In the genomic region with DNA sequence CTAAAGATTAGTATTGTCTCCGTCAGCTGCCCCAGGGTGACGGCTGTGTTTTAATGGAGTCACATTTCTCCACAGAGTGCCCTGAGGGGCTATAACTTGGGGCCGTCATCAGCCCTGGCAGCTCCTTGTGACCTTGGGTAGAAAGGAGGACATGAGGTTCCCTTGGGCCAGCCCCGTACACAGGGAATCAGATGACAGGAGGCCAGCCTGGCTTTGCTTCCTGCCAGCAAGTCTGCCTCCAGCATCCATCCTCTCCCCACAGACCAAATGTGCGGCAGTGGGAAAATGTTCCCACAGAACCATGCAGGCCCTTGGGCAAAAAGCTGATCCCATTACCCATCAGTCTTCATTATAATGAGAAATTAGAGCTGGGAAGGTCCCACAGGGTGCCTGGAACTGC, we compare ENCODE assay signal across 14 cellular contexts.
DNase-seq lines count a peak whose midpoint lies in the region; TF ChIP-seq lines count a peak whose summit lies in the region.
"Had no signal": no experiment of that assay in that cellular context is flagged by ENCODE, and none has a peak within 500 bp of the region (broad histone marks: within the 10 kb centered on the region; RNA-seq: fewer than 3 reads in every experiment).

No MANE protein-coding gene starts in this region.

- POLR2A ChIA-PET in activated CD4-positive, alpha-beta memory T cell treated with anti-CD3 and anti-CD28 coated beads, Interleukin-2, amount 10 ng/mL, durations not matched to agents 7 days and 5 days (lab: Charles Lee), result no interaction called here

- H3K36me3 Mint-ChIP-seq in nephron progenitor cell (ENCODE audit: low read depth), result no peaks in the 10 kb centered on the region
- H3K36me3 Mint-ChIP-seq in immature natural killer cell, result no peaks in the 10 kb centered on the region
- no peaks in the 10 kb centered on the region for H3K36me3 Mint-ChIP-seq in activated CD4-positive, alpha-beta memory T cell treated with anti-CD3 and anti-CD28 coated beads, Interleukin-2, amount 10 ng/mL, durations not matched to agents 7 days and 5 days (ENCODE audit: low read depth)

- in situ Hi-C loops in G401 (cut with HindIII; ENCODE audit: low sequenced_read_pairs), result no loop called here

- H3K4me1 Mint-ChIP-seq in nephron progenitor cell (peaks cover 27% of the 10 kb centered on the region), immature natural killer cell (no peaks in the 10 kb centered on the region)
- H3K4me1 Mint-ChIP-seq in activated CD4-positive, alpha-beta memory T cell treated with anti-CD3 and anti-CD28 coated beads, Interleukin-2, amount 10 ng/mL, durations not matched to agents 7 days and 5 days, result no peaks in the 10 kb centered on the region

- H3K27ac Mint-ChIP-seq in nephron progenitor cell (peak overlapping the region; percentile 82), immature natural killer cell (no peak overlapping the region)
- no peak overlapping the region for H3K27ac Mint-ChIP-seq in activated CD4-positive, alpha-beta memory T cell treated with anti-CD3 and anti-CD28 coated beads, Interleukin-2, amount 10 ng/mL, durations not matched to agents 7 days and 5 days
- H3K27ac Mint-ChIP-seq: CD4-positive, alpha-beta T cell had no signal

- H3K27me3 Mint-ChIP-seq in nephron progenitor cell (ENCODE audit: low read depth, poor library complexity) (peaks cover 7% of the 10 kb centered on the region), immature natural killer cell (ENCODE audit: low read depth in 3 of 3) (peaks cover 0 to 2% (median 0%) of the 10 kb centered on the region in 3 donors)
- H3K27me3 Mint-ChIP-seq in activated CD4-positive, alpha-beta memory T cell treated with anti-CD3 and anti-CD28 coated beads, Interleukin-2, amount 10 ng/mL, durations not matched to agents 7 days and 5 days, result no peaks in the 10 kb centered on the region
- H3K27me3 Mint-ChIP-seq: CD4-positive, alpha-beta T cell had no signal

- CTCF ChIA-PET in activated CD4-positive, alpha-beta memory T cell treated with anti-CD3 and anti-CD28 coated beads, Interleukin-2, amount 10 ng/mL, durations not matched to agents 7 days and 5 days (lab: Charles Lee), result no interaction called here

- H3K9me3 Mint-ChIP-seq in nephron progenitor cell (no peaks in the 10 kb centered on the region), immature natural killer cell (peaks cover 0 to 40% (median 5%) of the 10 kb centered on the region in 6 donors)
- no peaks in the 10 kb centered on the region for H3K9me3 Mint-ChIP-seq in activated CD4-positive, alpha-beta memory T cell treated with anti-CD3 and anti-CD28 coated beads, Interleukin-2, amount 10 ng/mL, durations not matched to agents 7 days and 5 days
- H3K9me3 Mint-ChIP-seq: CD4-positive, alpha-beta T cell had no signal

- no peak for TF ChIP-seq CTCF in nephron progenitor cell (IDR thresholded peaks at IDR 0.05)

- H3K4me3 Mint-ChIP-seq in nephron progenitor cell (no peak overlapping the region), immature natural killer cell (no peak overlapping the region)
- no peak overlapping the region for H3K4me3 Mint-ChIP-seq in activated CD4-positive, alpha-beta memory T cell treated with anti-CD3 and anti-CD28 coated beads, Interleukin-2, amount 10 ng/mL, durations not matched to agents 7 days and 5 days
- H3K4me3 Mint-ChIP-seq: CD4-positive, alpha-beta T cell had no signal

- peak; percentile 22 for DNase-seq in G401 (ENCODE audit: low spot score)
- peak; percentile 46 for DNase-seq in RPMI7951 (ENCODE audit: low read depth)
- peak; percentile 64 for DNase-seq in foreskin melanocyte
- DNase-seq in nephron progenitor cell, result peak; percentile 34
- no peak for DNase-seq in anterior cingulate cortex (lab: John Stamatoyannopoulos, UW)
- no peak for DNase-seq in immature natural killer cell
- no peak for DNase-seq in retina
- DNase-seq in activated CD4-positive, alpha-beta memory T cell treated with anti-CD3 and anti-CD28 coated beads, Interleukin-2, amount 10 ng/mL, durations not matched to agents 7 days and 5 days, result no peak
- DNase-seq: ACHN; CD4-positive, alpha-beta T cell; DMS79 treated with DMSO at 0.1 percent for 48 hours; GOT3; H7; KG1 had no signal

Comparison
In these comparisons a context has a peak if more than half of its experiments do, and no peak if none do; other contexts are left out.
1. DNase-seq: peak in G401 (single experiment), RPMI7951 (single experiment), foreskin melanocyte (single experiment) and nephron progenitor cell (single experiment); none in anterior cingulate cortex (0 of 58), immature natural killer cell (0 of 3), retina (single experiment) and activated CD4-positive, alpha-beta memory T cell treated with anti-CD3 and anti-CD28 coated beads, Interleukin-2, amount 10 ng/mL, durations not matched to agents 7 days and 5 days (single experiment).